In the genomic region with DNA sequence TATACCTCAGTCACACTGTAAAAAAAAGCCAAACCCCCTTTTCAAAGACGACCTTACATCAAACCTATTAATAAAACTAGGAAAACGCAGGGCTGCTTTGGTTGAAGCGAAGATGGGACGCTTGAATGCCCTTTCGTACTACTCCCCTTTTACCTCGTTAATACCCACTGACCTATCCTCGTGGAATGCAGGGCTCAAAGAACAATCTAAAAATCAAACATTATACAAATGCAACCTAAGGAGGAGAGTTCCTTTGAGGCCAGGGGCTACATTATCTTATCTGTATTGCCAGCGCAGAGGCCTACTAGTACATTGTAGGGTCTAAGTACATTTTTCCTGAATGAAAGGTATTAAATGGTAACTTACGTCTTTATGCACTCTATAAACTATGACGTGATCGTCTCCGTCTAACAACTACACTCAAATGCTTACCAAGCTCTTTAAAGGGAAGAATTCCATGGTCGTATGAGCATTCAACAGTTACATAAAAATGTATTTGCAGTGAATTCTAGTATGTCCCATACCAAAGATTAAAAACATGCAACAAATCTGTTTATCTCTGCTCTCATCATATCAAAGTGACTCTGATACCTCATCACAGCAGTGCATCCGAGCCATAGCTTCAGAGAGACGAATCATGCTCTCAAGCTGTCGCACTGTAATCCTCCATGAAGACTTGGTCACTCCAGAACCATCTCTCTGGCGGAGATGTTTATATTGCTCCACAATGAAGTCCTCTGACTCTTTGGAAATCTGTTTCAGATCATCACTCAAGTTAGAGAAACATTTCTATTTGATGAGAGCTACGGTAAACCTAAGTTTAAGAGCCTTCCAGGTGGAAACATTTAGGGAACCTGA, we compare ENCODE assay signal across 1 cellular context.
TF ChIP-seq lines count a peak whose summit lies in the region.

No MANE protein-coding gene starts in this region.

TF ChIP-seq in K562, 482 proteins besides CTCF, POLR2A, EP300 and RAD21:
- TF ChIP-seq, protein P1, sequence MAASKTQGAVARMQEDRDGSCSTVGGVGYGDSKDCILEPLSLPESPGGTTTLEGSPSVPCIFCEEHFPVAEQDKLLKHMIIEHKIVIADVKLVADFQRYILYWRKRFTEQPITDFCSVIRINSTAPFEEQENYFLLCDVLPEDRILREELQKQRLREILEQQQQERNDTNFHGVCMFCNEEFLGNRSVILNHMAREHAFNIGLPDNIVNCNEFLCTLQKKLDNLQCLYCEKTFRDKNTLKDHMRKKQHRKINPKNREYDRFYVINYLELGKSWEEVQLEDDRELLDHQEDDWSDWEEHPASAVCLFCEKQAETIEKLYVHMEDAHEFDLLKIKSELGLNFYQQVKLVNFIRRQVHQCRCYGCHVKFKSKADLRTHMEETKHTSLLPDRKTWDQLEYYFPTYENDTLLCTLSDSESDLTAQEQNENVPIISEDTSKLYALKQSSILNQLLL (CRISPR knock-in tag; IDR thresholded peaks at IDR 0.05; ENCODE audit: borderline replicate concordance) = 0 out of 2 replicates have a peak, but pooled peaks have one; percentile 56
- no peak for TF ChIP-seq KLF1 (tag; IDR thresholded peaks at IDR 0.05)
- TF ChIP-seq ZNF785 (CRISPR knock-in tag; IDR thresholded peaks at IDR 0.05) = no peak
